Comparison of ENCODE assay signal across 23 cellular contexts in genomic region chr1:212669600-212669999, GRCh38.
"Had no signal": no experiment of that assay in that cellular context is flagged by ENCODE, and none has a peak within 500 bp of the region (broad histone marks: within the 10 kb centered on the region; RNA-seq: fewer than 3 reads in every experiment).

No MANE protein-coding gene starts in this region.

- H3K27me3 ChIP-seq: neutrophil, right lobe of liver, uterus had no signal

- H3K4me3 ChIP-seq: left ventricle myocardium inferior, right lobe of liver, skin epidermis, transverse colon, uterus had no signal

- ATAC-seq: activated T-cell treated with anti-CD3 and anti-CD28 coated beads, Interleukin-2, amount 50 U/mL, for 72 hours; esophagus mucosa; right lobe of liver had no signal

- H3K36me3 ChIP-seq: left ventricle myocardium inferior, neutrophil, right lobe of liver, transverse colon, uterus had no signal

- H3K4me3 Mint-ChIP-seq: activated naive CD4-positive, alpha-beta T cell treated with anti-CD3 and anti-CD28 coated beads, Interleukin-2, amount 10 ng/mL, durations not matched to agents 7 days and 5 days; activated T-cell treated with anti-CD3 and anti-CD28 coated beads, Interleukin-2, amount 50 U/mL, for 72 hours; nephron had no signal

- H3K4me1 ChIP-seq: parathyroid adenoma, right lobe of liver had no signal

- DNase-seq: activated CD4-positive, alpha-beta T cell treated with anti-CD3 and anti-CD28 coated beads, Interleukin-2, amount 50 U/mL, for 1 hour; activated CD4-positive, CD25-positive, alpha-beta regulatory T cell treated with anti-CD3 and anti-CD28 coated beads, Interleukin-2, amount 50 U/mL, for 72 hours; activated CD8-positive, alpha-beta memory T cell treated with anti-CD3 and anti-CD28 coated beads, Interleukin-2, amount 50 U/mL, for 48 hours; activated effector memory CD4-positive, alpha-beta T cell treated with Interleukin-2 at 50 U/mL for 16 hours; activated naive CD4-positive, alpha-beta T cell treated with anti-CD3 and anti-CD28 coated beads, Interleukin-2, amount 10 ng/mL, durations not matched to agents 7 days and 5 days; activated T-cell treated with anti-CD3 and anti-CD28 coated beads, Interleukin-2, amount 50 U/mL, for 72 hours; amygdala; cortex of kidney; effector CD8-positive, alpha-beta T cell; glutamatergic neuron; hippocampal formation; left ventricle myocardium inferior; right lobe of liver; stimulated activated CD4-positive, alpha-beta T cell treated with anti-CD3 and anti-CD28 coated beads, Interleukin-15, amount 100 ng/mL, for 24 hours; transverse colon; uterus had no signal

- H3K9me3 Mint-ChIP-seq: activated naive CD4-positive, alpha-beta T cell treated with anti-CD3 and anti-CD28 coated beads, Interleukin-2, amount 10 ng/mL, durations not matched to agents 7 days and 5 days; activated T-cell treated with anti-CD3 and anti-CD28 coated beads, Interleukin-2, amount 50 U/mL, for 72 hours; nephron; stimulated activated naive B cell treated with anti-CD40 and anti-IgM and Interleukin-4, amounts not matched to agents 10 μg/mL and 1 μg/mL and 100 μg/mL, for 72 hours had no signal

- H3K36me3 Mint-ChIP-seq: activated naive CD4-positive, alpha-beta T cell treated with anti-CD3 and anti-CD28 coated beads, Interleukin-2, amount 10 ng/mL, durations not matched to agents 7 days and 5 days had no signal

- H3K27ac ChIP-seq: left ventricle myocardium inferior, parathyroid adenoma, transverse colon, uterus, VCaP had no signal

- H3K9me3 ChIP-seq: left ventricle myocardium inferior, neutrophil, right lobe of liver, transverse colon, uterus had no signal

- H3K27ac Mint-ChIP-seq: activated naive CD4-positive, alpha-beta T cell treated with anti-CD3 and anti-CD28 coated beads, Interleukin-2, amount 10 ng/mL, durations not matched to agents 7 days and 5 days; activated T-cell treated with anti-CD3 and anti-CD28 coated beads, Interleukin-2, amount 50 U/mL, for 72 hours had no signal
